35 cellular contexts compared by ENCODE assay signal in genomic region chr1:81327103-81327728, GRCh38.
"Had no signal": no experiment of that assay in that cellular context is flagged by ENCODE, and none has a peak within 500 bp of the region (broad histone marks: within the 10 kb centered on the region; RNA-seq: fewer than 3 reads in every experiment).

No MANE protein-coding gene starts in this region.

- H3K9me3 Mint-ChIP-seq: brain had no signal

- H3K9me3 ChIP-seq: Peyer's patch, SJSA1 had no signal

- H3K27ac ChIP-seq: Peyer's patch, SJSA1, WERI-Rb-1 had no signal

- DNase-seq: activated CD4-positive, alpha-beta memory T cell treated with anti-CD3 and anti-CD28 coated beads, Interleukin-2, amount 10 ng/mL, durations not matched to agents 7 days and 5 days; activated CD4-positive, alpha-beta T cell treated with anti-CD3 and anti-CD28 coated beads for 1 hour; activated CD4-positive, alpha-beta T cell treated with anti-CD3 and anti-CD28 coated beads for 48 hours; activated CD4-positive, CD25-positive, alpha-beta regulatory T cell; activated CD8-positive, alpha-beta memory T cell treated with anti-CD3 and anti-CD28 coated beads for 24 hours; activated CD8-positive, alpha-beta memory T cell treated with anti-CD3 and anti-CD28 coated beads, Interleukin-2, amount 10 ng/mL, durations not matched to agents 7 days and 5 days; activated CD8-positive, alpha-beta memory T cell treated with anti-CD3 and anti-CD28 coated beads, Interleukin-2, amount 50 U/mL, for 48 hours; activated effector memory CD4-positive, alpha-beta T cell treated with Interleukin-2 at 50 U/mL for 16 hours; activated naive CD4-positive, alpha-beta T cell treated with anti-CD3 and anti-CD28 coated beads, Interleukin-2, amount 10 ng/mL, durations not matched to agents 7 days and 5 days; activated naive CD8-positive, alpha-beta T cell treated with anti-CD3 and anti-CD28 coated beads, Interleukin-2, amount 50 U/mL, for 24 hours; activated T-cell treated with anti-CD3 and anti-CD28 coated beads, Interleukin-2, amount 50 U/mL, for 48 hours; anterior cingulate cortex; caudate nucleus; cerebellar nuclear complex; NCI-H1092 treated with DMSO at 0.1 percent for 48 hours; NCI-H1417; NCI-H146; NCI-H187; NCI-H2029 treated with DMSO at 0.1 percent for 48 hours; NCI-H2107; NCI-H510A; NCI-H526 treated with DMSO at 0.1 percent for 48 hours; NCI-H82; NK-92 treated with Interleukin-12 subunit alpha and Interleukin-12 subunit beta, amount 100 ng/mL, for 24 hours; PC-3; Peyer's patch; RPMI8226; SHP77 treated with DMSO at 0.1 percent for 48 hours; T1000; WERI-Rb-1 had no signal

- H3K27me3 Mint-ChIP-seq: activated CD4-positive, alpha-beta memory T cell treated with anti-CD3 and anti-CD28 coated beads, Interleukin-2, amount 10 ng/mL, durations not matched to agents 7 days and 5 days; activated CD8-positive, alpha-beta memory T cell treated with anti-CD3 and anti-CD28 coated beads, Interleukin-2, amount 10 ng/mL, durations not matched to agents 7 days and 5 days; activated naive CD4-positive, alpha-beta T cell treated with anti-CD3 and anti-CD28 coated beads, Interleukin-2, amount 10 ng/mL, durations not matched to agents 7 days and 5 days; activated naive CD8-positive, alpha-beta T cell; activated naive CD8-positive, alpha-beta T cell treated with anti-CD3 and anti-CD28 coated beads, Interleukin-2, amount 50 U/mL, for 24 hours; brain had no signal

- H3K4me3 Mint-ChIP-seq: activated CD4-positive, alpha-beta memory T cell treated with anti-CD3 and anti-CD28 coated beads, Interleukin-2, amount 10 ng/mL, durations not matched to agents 7 days and 5 days; activated CD8-positive, alpha-beta memory T cell treated with anti-CD3 and anti-CD28 coated beads, Interleukin-2, amount 10 ng/mL, durations not matched to agents 7 days and 5 days; activated naive CD4-positive, alpha-beta T cell treated with anti-CD3 and anti-CD28 coated beads, Interleukin-2, amount 10 ng/mL, durations not matched to agents 7 days and 5 days; activated naive CD8-positive, alpha-beta T cell; activated naive CD8-positive, alpha-beta T cell treated with anti-CD3 and anti-CD28 coated beads, Interleukin-2, amount 50 U/mL, for 24 hours; brain had no signal

- H3K27me3 ChIP-seq: Peyer's patch, SJSA1 had no signal

- H3K27ac Mint-ChIP-seq: activated CD4-positive, alpha-beta memory T cell treated with anti-CD3 and anti-CD28 coated beads, Interleukin-2, amount 10 ng/mL, durations not matched to agents 7 days and 5 days; activated CD8-positive, alpha-beta memory T cell treated with anti-CD3 and anti-CD28 coated beads, Interleukin-2, amount 10 ng/mL, durations not matched to agents 7 days and 5 days; activated naive CD4-positive, alpha-beta T cell treated with anti-CD3 and anti-CD28 coated beads, Interleukin-2, amount 10 ng/mL, durations not matched to agents 7 days and 5 days; activated naive CD8-positive, alpha-beta T cell; activated naive CD8-positive, alpha-beta T cell treated with anti-CD3 and anti-CD28 coated beads, Interleukin-2, amount 50 U/mL, for 24 hours had no signal

- H3K4me1 Mint-ChIP-seq: activated CD4-positive, alpha-beta memory T cell treated with anti-CD3 and anti-CD28 coated beads, Interleukin-2, amount 10 ng/mL, durations not matched to agents 7 days and 5 days; activated CD8-positive, alpha-beta memory T cell treated with anti-CD3 and anti-CD28 coated beads, Interleukin-2, amount 10 ng/mL, durations not matched to agents 7 days and 5 days; activated naive CD4-positive, alpha-beta T cell treated with anti-CD3 and anti-CD28 coated beads, Interleukin-2, amount 10 ng/mL, durations not matched to agents 7 days and 5 days; activated naive CD8-positive, alpha-beta T cell treated with anti-CD3 and anti-CD28 coated beads, Interleukin-2, amount 50 U/mL, for 24 hours had no signal

- H3K4me3 ChIP-seq: K562, Peyer's patch, SJSA1 had no signal

- FAIRE-seq: bronchial epithelial cell, K562 had no signal

- H3K4me1 ChIP-seq: Peyer's patch, SJSA1 had no signal

- H3K36me3 ChIP-seq: Peyer's patch, SJSA1, WERI-Rb-1 had no signal

- H3K36me3 Mint-ChIP-seq: activated CD8-positive, alpha-beta memory T cell treated with anti-CD3 and anti-CD28 coated beads, Interleukin-2, amount 10 ng/mL, durations not matched to agents 7 days and 5 days; activated naive CD4-positive, alpha-beta T cell treated with anti-CD3 and anti-CD28 coated beads, Interleukin-2, amount 10 ng/mL, durations not matched to agents 7 days and 5 days; activated naive CD8-positive, alpha-beta T cell; brain had no signal

- ATAC-seq: activated CD8-positive, alpha-beta memory T cell treated with anti-CD3 and anti-CD28 coated beads, Interleukin-2, amount 10 ng/mL, durations not matched to agents 7 days and 5 days; activated naive CD8-positive, alpha-beta T cell treated with anti-CD3 and anti-CD28 coated beads, Interleukin-2, amount 50 U/mL, for 24 hours; K562; PC-3 had no signal
